Comparison of ENCODE assay signal across 17 cellular contexts in the genomic region with DNA sequence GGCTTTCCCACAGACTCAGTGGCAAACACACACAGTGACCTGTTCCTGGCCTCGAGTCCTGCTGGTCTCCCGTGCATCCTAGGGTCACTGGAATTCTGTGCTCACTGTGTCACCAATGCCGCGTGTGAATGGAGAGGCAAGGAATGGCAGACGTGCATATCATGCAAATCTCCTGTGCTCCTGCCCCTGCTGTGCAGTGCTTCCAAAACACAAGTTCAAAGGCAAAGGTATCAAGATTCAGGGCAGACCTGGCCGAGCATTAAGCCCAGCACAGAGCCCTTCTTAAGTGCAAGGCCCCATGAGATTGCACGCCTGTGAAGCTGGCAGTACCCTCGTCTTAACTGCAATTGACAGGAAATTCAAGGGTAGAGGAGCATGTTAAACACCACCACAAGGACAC.
"Had no signal": no experiment of that assay in that cellular context is flagged by ENCODE, and none has a peak within 500 bp of the region (broad histone marks: within the 10 kb centered on the region; RNA-seq: fewer than 3 reads in every experiment).

No MANE protein-coding gene starts in this region.

- H3K4me1 ChIP-seq: right lobe of liver, suprapubic skin had no signal

- H3K27me3 ChIP-seq: right lobe of liver had no signal

- H3K27ac ChIP-seq: right lobe of liver, suprapubic skin had no signal

- H3K4me3 ChIP-seq: lung, mucosa of descending colon, right lobe of liver, suprapubic skin had no signal

- ATAC-seq: activated CD8-positive, alpha-beta T cell treated with anti-CD3 and anti-CD28 coated beads, Interleukin-2, amount 10 ng/mL, durations not matched to agents 7 days and 5 days; left cardiac atrium; mucosa of descending colon; naive thymus-derived CD8-positive, alpha-beta T cell; T-cell had no signal

- DNase-seq: activated CD8-positive, alpha-beta T cell treated with anti-CD3 and anti-CD28 coated beads, Interleukin-2, amount 10 ng/mL, durations not matched to agents 7 days and 5 days; activated effector memory CD4-positive, alpha-beta T cell treated with Interleukin-2 at 50 U/mL for 16 hours; central memory CD4-positive, alpha-beta T cell; cortex of kidney; effector memory CD4-positive, alpha-beta T cell; hypothalamus; immature natural killer cell; left cardiac atrium; mucosa of descending colon; naive thymus-derived CD8-positive, alpha-beta T cell; stimulated activated CD4-positive, alpha-beta T cell treated with anti-CD3 and anti-CD28 coated beads, Interleukin-1b, Interleukin-23, amount 100 ng/mL, for 48 hours; stimulated activated naive CD4-positive, alpha-beta T cell; T1000 had no signal

- H3K36me3 ChIP-seq: right lobe of liver, suprapubic skin had no signal

- H3K9me3 ChIP-seq: mucosa of descending colon, right lobe of liver, suprapubic skin had no signal
